ENCODE assay signal across 17 cellular contexts in the genomic region with DNA sequence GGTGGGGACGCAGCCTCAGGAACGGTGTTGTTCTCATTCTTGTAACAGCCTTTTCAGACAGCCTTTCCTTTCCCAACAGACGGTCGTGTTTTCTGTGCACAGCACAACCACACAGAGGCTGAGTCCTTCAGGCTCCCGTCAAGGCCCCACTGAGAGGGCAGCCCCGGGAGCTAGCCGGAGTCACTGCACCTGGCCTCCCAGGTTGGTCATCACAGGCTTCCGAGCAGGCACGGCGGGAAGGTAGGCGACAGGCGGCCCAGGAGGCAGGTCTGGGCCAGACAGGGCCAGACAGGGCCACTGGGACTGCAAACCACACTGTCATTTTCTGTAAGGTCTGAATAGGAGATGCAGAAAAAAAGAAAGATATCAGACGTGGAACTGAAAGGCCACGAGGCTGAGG.
DNase-seq lines count a peak whose midpoint lies in the region.
"Had no signal": no experiment of that assay in that cellular context is flagged by ENCODE, and none has a peak within 500 bp of the region (broad histone marks: within the 10 kb centered on the region; RNA-seq: fewer than 3 reads in every experiment).

No MANE protein-coding gene starts in this region.

- H3K4me2 ChIP-seq in neuronal stem cell (ENCODE audit: insufficient read depth, low read length, poor library complexity, severe bottlenecking), result no peak overlapping the region
- H3K4me2 ChIP-seq: A549; BLaER1 treated with 17β-estradiol and CSF1 and Interleukin-3, amounts not matched to agents 10 nM and 100 nM had no signal

- H2BK12ac ChIP-seq in neuronal stem cell (ENCODE audit: low read length), result no peak overlapping the region

- CTCF ChIA-PET in activated CD4-positive, alpha-beta memory T cell treated with anti-CD3 and anti-CD28 coated beads, Interleukin-2, amount 10 ng/mL, durations not matched to agents 7 days and 5 days (lab: Charles Lee), result no interaction called here

- H3K4ac ChIP-seq in neuronal stem cell (ENCODE audit: low read length), result no peak overlapping the region

- H2AFZ ChIP-seq in neuronal stem cell (ENCODE audit: low read length), result no peak overlapping the region

- POLR2A ChIA-PET in activated CD4-positive, alpha-beta memory T cell treated with anti-CD3 and anti-CD28 coated beads, Interleukin-2, amount 10 ng/mL, durations not matched to agents 7 days and 5 days (lab: Charles Lee), result no interaction called here

- no peak overlapping the region for H2AK5ac ChIP-seq in neuronal stem cell (ENCODE audit: low read depth, low read length)

- H3K27ac ChIP-seq in neuronal stem cell (replicated peaks; ENCODE audit: low read length), result no peak overlapping the region
- H3K27ac ChIP-seq: 22Rv1; A549; BLaER1 treated with 17β-estradiol and CSF1 and Interleukin-3, amounts not matched to agents 10 nM and 100 nM; C4-2B had no signal

- no peaks in the 10 kb centered on the region for H3K36me3 ChIP-seq in neuronal stem cell (replicated peaks in 1 of 2; ENCODE audit: control insufficient read depth in 2 of 2, insufficient read depth in 2 of 2, low read length in 2 of 2)
- H3K36me3 ChIP-seq in H7 (replicated peaks; ENCODE audit: control insufficient read depth, insufficient read depth, low read length), result no peaks in the 10 kb centered on the region
- H3K36me3 ChIP-seq: BLaER1 treated with 17β-estradiol and CSF1 and Interleukin-3, amounts not matched to agents 10 nM and 100 nM had no signal

- no peaks in the 10 kb centered on the region for H3K36me3 Mint-ChIP-seq in activated CD4-positive, alpha-beta memory T cell treated with anti-CD3 and anti-CD28 coated beads, Interleukin-2, amount 10 ng/mL, durations not matched to agents 7 days and 5 days (ENCODE audit: low read depth)
- H3K36me3 Mint-ChIP-seq: CD8-positive, alpha-beta T cell had no signal

- no peak overlapping the region for H3K9ac ChIP-seq in neuronal stem cell (ENCODE audit: low read depth, low read length, poor library complexity)
- H3K9ac ChIP-seq: BLaER1 treated with 17β-estradiol and CSF1 and Interleukin-3, amounts not matched to agents 10 nM and 100 nM had no signal

- H3K4me1 ChIP-seq in neuronal stem cell (ENCODE audit: control insufficient read depth in 2 of 2, insufficient read depth in 1 of 2, low read depth in 1 of 2, low read length in 2 of 2), result no peaks in the 10 kb centered on the region
- H3K4me1 ChIP-seq: A549, Caco-2 had no signal

- H3K79me1 ChIP-seq in neuronal stem cell (ENCODE audit: low read depth, low read length), result no peaks in the 10 kb centered on the region

- H2BK15ac ChIP-seq in neuronal stem cell (ENCODE audit: low read length), result no peak overlapping the region

- H4K8ac ChIP-seq in neuronal stem cell (ENCODE audit: low read depth, low read length), result no peak overlapping the region

- H3K9me3 ChIP-seq in neuronal stem cell (replicated peaks in 1 of 2; ENCODE audit: control insufficient read depth in 2 of 2, insufficient read depth in 1 of 2, low read depth in 1 of 2, low read length in 2 of 2), result peaks cover 0 to 3% of the 10 kb centered on the region in 2 donors
- H3K9me3 ChIP-seq: A549, Caco-2 had no signal

- H3K27me3 ChIP-seq in neuronal stem cell (ENCODE audit: control insufficient read depth in 3 of 3, insufficient read depth in 3 of 3, low read depth in 1 of 3, low read length in 3 of 3) (peaks cover 0 to 2% (median 0%) of the 10 kb centered on the region in 3 experiments), H7 (ENCODE audit: control insufficient read depth, insufficient read depth, low read length) (no peaks in the 10 kb centered on the region)
- H3K27me3 ChIP-seq: BLaER1 treated with 17β-estradiol and CSF1 and Interleukin-3, amounts not matched to agents 10 nM and 100 nM had no signal

- H4K91ac ChIP-seq in neuronal stem cell (ENCODE audit: low read depth, low read length, poor library complexity), result no peak overlapping the region

- H3K27me3 Mint-ChIP-seq in activated CD4-positive, alpha-beta memory T cell treated with anti-CD3 and anti-CD28 coated beads, Interleukin-2, amount 10 ng/mL, durations not matched to agents 7 days and 5 days, result no peaks in the 10 kb centered on the region
- H3K27me3 Mint-ChIP-seq: B cell had no signal

- no peak overlapping the region for H2BK5ac ChIP-seq in neuronal stem cell (ENCODE audit: low read length)

- H3K18ac ChIP-seq in neuronal stem cell (ENCODE audit: low read length), result no peak overlapping the region

- H3K27ac Mint-ChIP-seq in activated CD4-positive, alpha-beta memory T cell treated with anti-CD3 and anti-CD28 coated beads, Interleukin-2, amount 10 ng/mL, durations not matched to agents 7 days and 5 days, result no peak overlapping the region
- H3K27ac Mint-ChIP-seq: B cell; CD4-positive, alpha-beta T cell; CD8-positive, alpha-beta T cell had no signal

- no peak overlapping the region for H2BK120ac ChIP-seq in neuronal stem cell (ENCODE audit: low read depth, low read length)

- no peaks in the 10 kb centered on the region for H3K4me1 Mint-ChIP-seq in activated CD4-positive, alpha-beta memory T cell treated with anti-CD3 and anti-CD28 coated beads, Interleukin-2, amount 10 ng/mL, durations not matched to agents 7 days and 5 days
- H3K4me1 Mint-ChIP-seq: B cell had no signal

- no peak overlapping the region for H3K4me3 Mint-ChIP-seq in activated CD4-positive, alpha-beta memory T cell treated with anti-CD3 and anti-CD28 coated beads, Interleukin-2, amount 10 ng/mL, durations not matched to agents 7 days and 5 days
- H3K4me3 Mint-ChIP-seq: B cell; CD4-positive, alpha-beta T cell; CD8-positive, alpha-beta T cell had no signal

- peak overlapping the region; percentile 36 for H3K23ac ChIP-seq in neuronal stem cell (ENCODE audit: low read depth, low read length, poor library complexity)

- H3K9me3 Mint-ChIP-seq in activated CD4-positive, alpha-beta memory T cell treated with anti-CD3 and anti-CD28 coated beads, Interleukin-2, amount 10 ng/mL, durations not matched to agents 7 days and 5 days, result peaks cover 4% of the 10 kb centered on the region
- H3K9me3 Mint-ChIP-seq: CD4-positive, alpha-beta T cell; CD8-positive, alpha-beta T cell had no signal

- DNase-seq in NCI-H2107 treated with DMSO at 0.1 percent for 48 hours (lab: John Stamatoyannopoulos, UW; ENCODE audit: unreplicated experiment) (peak; percentile 77), NCI-H2107 (lab: John Stamatoyannopoulos, UW) (no peak), neuronal stem cell (ENCODE audit: low spot score) (no peak), H7 (no peak)
- no peak for DNase-seq in activated CD4-positive, alpha-beta memory T cell treated with anti-CD3 and anti-CD28 coated beads, Interleukin-2, amount 10 ng/mL, durations not matched to agents 7 days and 5 days
- DNase-seq: AML-193; Caco-2; Calu3; CD4-positive, alpha-beta T cell; CD8-positive, alpha-beta T cell; DMS79 treated with DMSO at 0.1 percent for 48 hours had no signal

- H3K4me3 ChIP-seq in neuronal stem cell (ENCODE audit: low read length in 2 of 2) (no peak overlapping the region), H7 (ENCODE audit: insufficient read depth, low read depth, low read length) (no peak overlapping the region)
- H3K4me3 ChIP-seq: A549; BLaER1 treated with 17β-estradiol and CSF1 and Interleukin-3, amounts not matched to agents 10 nM and 100 nM; GM12878 had no signal

- no CpG with 5 or more reads among the region's 14 CpGs for WGBS in neuronal stem cell (ENCODE audit: extremely low coverage in 2 of 2, insufficient read length in 2 of 2, insufficient replicate concordance in 1 of 2), 2 donors

- no peak overlapping the region for H3K14ac ChIP-seq in neuronal stem cell (ENCODE audit: low read length)
